In genomic region chr17:41800601-41801373, GRCh38 we compare ENCODE assay signal across 8 cellular contexts. TPM values are rescaled to one million over a fixed set of nuclear protein-coding genes. Genes with fewer than 3 reads are reported as not detected.
A peak's percentile ranks its signal among the peaks of the same experiment; 100 is the strongest.
DNase-seq lines count a peak whose midpoint lies in the region; ATAC-seq lines count a peak whose summit lies in the region.

No MANE protein-coding gene starts in this region.

- peak overlapping the region in 2 of 11 experiments; percentile 2 to 6; a peak in 4 of 22 replicates for H3K9ac ChIP-seq in BLaER1 treated with 17β-estradiol and CSF1 and Interleukin-3, amounts not matched to agents 10 nM and 100 nM
- peak overlapping the region; percentile 49 for H3K9ac ChIP-seq in mesendoderm (ENCODE audit: low read length)

- no peak overlapping the region for H3K4ac ChIP-seq in mesendoderm (ENCODE audit: low read depth, low read length)

- no peaks in the 10 kb centered on the region for H3K36me3 ChIP-seq in BLaER1 treated with 17β-estradiol and CSF1 and Interleukin-3, amounts not matched to agents 10 nM and 100 nM
- no peaks in the 10 kb centered on the region for H3K36me3 ChIP-seq in mesendoderm (ENCODE audit: control insufficient read depth, insufficient read depth, low read length)

- POLR2A ChIA-PET in activated CD4-positive, alpha-beta T cell treated with anti-CD3 and anti-CD28 coated beads, Interleukin-2, amount 10 ng/mL, durations not matched to agents 7 days and 5 days (lab: Charles Lee) = interaction anchor here (0.6 kb wide), 1 partner anchor 233 kb away, joined by 3 read pairs; no protein-coding TSS in a partner anchor

- H3K27ac Mint-ChIP-seq in activated CD4-positive, alpha-beta T cell treated with anti-CD3 and anti-CD28 coated beads, Interleukin-2, amount 10 ng/mL, durations not matched to agents 7 days and 5 days = no peak overlapping the region

- H3K18ac ChIP-seq in mesendoderm (ENCODE audit: low read length) = no peak overlapping the region

- no peaks in the 10 kb centered on the region for H3K27me3 Mint-ChIP-seq in activated CD4-positive, alpha-beta T cell treated with anti-CD3 and anti-CD28 coated beads, Interleukin-2, amount 10 ng/mL, durations not matched to agents 7 days and 5 days

- no peaks in the 10 kb centered on the region for H3K36me3 Mint-ChIP-seq in activated CD4-positive, alpha-beta T cell treated with anti-CD3 and anti-CD28 coated beads, Interleukin-2, amount 10 ng/mL, durations not matched to agents 7 days and 5 days (ENCODE audit: low read depth)

- no peaks in the 10 kb centered on the region for H3K9me3 ChIP-seq in BLaER1 treated with 17β-estradiol and CSF1 and Interleukin-3, amounts not matched to agents 10 nM and 100 nM (replicated peaks in 1 of 11)

- peaks cover 11% of the 10 kb centered on the region for H3K4me1 Mint-ChIP-seq in activated CD4-positive, alpha-beta T cell treated with anti-CD3 and anti-CD28 coated beads, Interleukin-2, amount 10 ng/mL, durations not matched to agents 7 days and 5 days

- H3K4me2 ChIP-seq in BLaER1 treated with 17β-estradiol and CSF1 and Interleukin-3, amounts not matched to agents 10 nM and 100 nM = peak overlapping the region in 10 of 11 experiments; percentile 20 to 69 (median 54); a peak in 19 of 22 replicates
- peak overlapping the region; percentile 15 for H3K4me2 ChIP-seq in mesendoderm (ENCODE audit: low read length)

- CTCF ChIA-PET in activated CD4-positive, alpha-beta T cell treated with anti-CD3 and anti-CD28 coated beads, Interleukin-2, amount 10 ng/mL, durations not matched to agents 7 days and 5 days (lab: Charles Lee) = interaction anchor here (0.6 to 1.7 kb wide), 11 partner anchors 10 to 233 kb away, joined by 3 to 8 read pairs (median 3); partner anchors contain the start of genes JUP and P3H4

- H3K23ac ChIP-seq in mesendoderm (ENCODE audit: low read length) = no peak overlapping the region

- peak overlapping the region; percentile 23 for H2BK5ac ChIP-seq in mesendoderm (ENCODE audit: low read length)

- WGBS in mesendoderm (ENCODE audit: extremely low coverage, insufficient coverage, low lambda C conversion rate) = no CpG with 5 or more reads among the region's 18 CpGs

- no peak overlapping the region for H2AK5ac ChIP-seq in mesendoderm (ENCODE audit: low read length)

- DNase-seq in NCI-H146 treated with DMSO at 0.1 percent for 48 hours (lab: John Stamatoyannopoulos, UW; ENCODE audit: unreplicated experiment) (peak; percentile 65), dermis blood vessel endothelial cell (peak; percentile 28), mesendoderm (peak; percentile 98), midbrain (lab: John Stamatoyannopoulos, UW) (no peak)
- no peak for DNase-seq in activated CD4-positive, alpha-beta T cell treated with anti-CD3 and anti-CD28 coated beads, Interleukin-2, amount 10 ng/mL, durations not matched to agents 7 days and 5 days
- no peak for DNase-seq in activated CD8-positive, alpha-beta memory T cell treated with anti-CD3 and anti-CD28 coated beads for 24 hours

- no peaks in the 10 kb centered on the region for H3K9me3 Mint-ChIP-seq in activated CD4-positive, alpha-beta T cell treated with anti-CD3 and anti-CD28 coated beads, Interleukin-2, amount 10 ng/mL, durations not matched to agents 7 days and 5 days

- no peak overlapping the region for H2BK120ac ChIP-seq in mesendoderm (ENCODE audit: low read depth, low read length)

- H3K79me1 ChIP-seq in mesendoderm (ENCODE audit: low read length) = no peaks in the 10 kb centered on the region

- H4K8ac ChIP-seq in mesendoderm (ENCODE audit: low read depth, low read length) = no peak overlapping the region

- peak overlapping the region; percentile 67 for H3K56ac ChIP-seq in mesendoderm (ENCODE audit: low read length)

- no peak overlapping the region for H3K4me3 ChIP-seq in BLaER1 treated with 17β-estradiol and CSF1 and Interleukin-3, amounts not matched to agents 10 nM and 100 nM
- no peak overlapping the region for H3K4me3 ChIP-seq in mesendoderm (ENCODE audit: low read length)

- H3K27me3 ChIP-seq in BLaER1 treated with 17β-estradiol and CSF1 and Interleukin-3, amounts not matched to agents 10 nM and 100 nM = no peaks in the 10 kb centered on the region
- H3K27me3 ChIP-seq in mesendoderm (ENCODE audit: insufficient read depth, low read length, poor library complexity) = no peaks in the 10 kb centered on the region

- no peak for ATAC-seq in GM18519 (IDR thresholded peaks at IDR 0.05; ENCODE audit: low FRiP score, unreplicated experiment)

- H3K79me2 ChIP-seq in mesendoderm (ENCODE audit: control insufficient read depth, insufficient read depth, low read length) = no peaks in the 10 kb centered on the region

- H3K4me1 ChIP-seq in BLaER1 treated with 17β-estradiol and CSF1 and Interleukin-3, amounts not matched to agents 10 nM and 100 nM = peaks cover 27 to 35% (median 32%) of the 10 kb centered on the region in 10 experiments
- peaks cover 6% of the 10 kb centered on the region for H3K4me1 ChIP-seq in mesendoderm (ENCODE audit: control insufficient read depth, low read depth, low read length)

- no peak overlapping the region for H2BK15ac ChIP-seq in mesendoderm (replicated peaks; ENCODE audit: low read depth)

- H4K20me1 ChIP-seq in BLaER1 treated with 17β-estradiol and CSF1 and Interleukin-3, amounts not matched to agents 10 nM and 100 nM = no peaks in the 10 kb centered on the region; a peak in 1 of 22 replicates

- H3K27ac ChIP-seq in BLaER1 treated with 17β-estradiol and CSF1 and Interleukin-3, amounts not matched to agents 10 nM and 100 nM = peak overlapping the region in 2 of 11 experiments; percentile 8 to 21; a peak in 1 of 22 replicates
- H3K27ac ChIP-seq in mesendoderm (ENCODE audit: low read depth, low read length) = peak overlapping the region; percentile 42

- no peak overlapping the region for H3K4me3 Mint-ChIP-seq in activated CD4-positive, alpha-beta T cell treated with anti-CD3 and anti-CD28 coated beads, Interleukin-2, amount 10 ng/mL, durations not matched to agents 7 days and 5 days

- no peak overlapping the region for H4K5ac ChIP-seq in mesendoderm (ENCODE audit: low read length)

RNA-seq across cellular contexts. Expression of gene P3H4, which starts 11.0 kb away (rescaled TPM):
- total RNA-seq in dermis blood vessel endothelial cell = 65.4 and 79.3 TPM in 2 replicates
- polyA plus RNA-seq in mesendoderm (2013, experiment 1 of 2) = 16.0 TPM
- polyA plus RNA-seq in mesendoderm (2013, experiment 2 of 2) = 15.3 TPM
- total RNA-seq in activated CD4-positive, alpha-beta T cell treated with anti-CD3 and anti-CD28 coated beads, Interleukin-2, amount 10 ng/mL, durations not matched to agents 7 days and 5 days = 1 to 10 TPM; 1.2 to 2.4 TPM

RNA-seq across cellular contexts. Expression of gene FKBP10, which starts 12.0 kb away (rescaled TPM):
- 186 and 244 TPM in 2 replicates for total RNA-seq in dermis blood vessel endothelial cell
- 113 TPM for polyA plus RNA-seq in mesendoderm (2013, experiment 1 of 2)
- 114 TPM for polyA plus RNA-seq in mesendoderm (2013, experiment 2 of 2)
- total RNA-seq in activated CD4-positive, alpha-beta T cell treated with anti-CD3 and anti-CD28 coated beads, Interleukin-2, amount 10 ng/mL, durations not matched to agents 7 days and 5 days = under 1 TPM in 1 of 2 experiments, not detected in 1; 0.44 TPM

RNA-seq across cellular contexts. Expression of gene JUP, which starts 14.3 kb away (rescaled TPM):
- 416 and 862 TPM in 2 replicates for total RNA-seq in dermis blood vessel endothelial cell
- 101 TPM for polyA plus RNA-seq in mesendoderm (2013, experiment 1 of 2)
- 98.0 TPM for polyA plus RNA-seq in mesendoderm (2013, experiment 2 of 2)
- under 1 TPM; 0.77 to 0.99 TPM for total RNA-seq in activated CD4-positive, alpha-beta T cell treated with anti-CD3 and anti-CD28 coated beads, Interleukin-2, amount 10 ng/mL, durations not matched to agents 7 days and 5 days

RNA-seq across cellular contexts. Expression of gene NT5C3B, which starts 35.2 kb away (rescaled TPM):
- 53.0 and 102 TPM in 2 replicates for total RNA-seq in dermis blood vessel endothelial cell
- polyA plus RNA-seq in mesendoderm (2013, experiment 1 of 2) = 57.5 TPM
- polyA plus RNA-seq in mesendoderm (2013, experiment 2 of 2) = 59.6 TPM
- total RNA-seq in activated CD4-positive, alpha-beta T cell treated with anti-CD3 and anti-CD28 coated beads, Interleukin-2, amount 10 ng/mL, durations not matched to agents 7 days and 5 days = 10 to 100 TPM; 13.7 to 17.7 TPM

RNA-seq across cellular contexts. Expression of gene KLHL10, which starts 36.8 kb away (rescaled TPM):
- 0.05 TPM in 1 of 2 replicates, not detected in the other for total RNA-seq in dermis blood vessel endothelial cell
- 0.18 TPM for polyA plus RNA-seq in mesendoderm (2013, experiment 1 of 2)
- polyA plus RNA-seq in mesendoderm (2013, experiment 2 of 2) = 0.13 TPM
- total RNA-seq in activated CD4-positive, alpha-beta T cell treated with anti-CD3 and anti-CD28 coated beads, Interleukin-2, amount 10 ng/mL, durations not matched to agents 7 days and 5 days = not detected

Comparison
In these comparisons a context has a peak if more than half of its experiments do, and no peak if none do; other contexts are left out.
1. DNase-seq: peak in NCI-H146 treated with DMSO at 0.1 percent for 48 hours (single experiment), dermis blood vessel endothelial cell (single experiment) and mesendoderm (single experiment); none in activated CD4-positive, alpha-beta T cell treated with anti-CD3 and anti-CD28 coated beads, Interleukin-2, amount 10 ng/mL, durations not matched to agents 7 days and 5 days (single experiment), midbrain (single experiment) and activated CD8-positive, alpha-beta memory T cell treated with anti-CD3 and anti-CD28 coated beads for 24 hours (single experiment).
2. RNA of gene P3H4, which starts 11.0 kb away (total RNA-seq): 65.4 to 79.3 TPM in dermis blood vessel endothelial cell; 1.2 to 2.4 TPM in activated CD4-positive, alpha-beta T cell treated with anti-CD3 and anti-CD28 coated beads, Interleukin-2, amount 10 ng/mL, durations not matched to agents 7 days and 5 days; every median in the first group is over 10 times any median in the second.
3. RNA of gene FKBP10, which starts 12.0 kb away (total RNA-seq): 186 to 244 TPM in dermis blood vessel endothelial cell; 0.44 TPM in activated CD4-positive, alpha-beta T cell treated with anti-CD3 and anti-CD28 coated beads, Interleukin-2, amount 10 ng/mL, durations not matched to agents 7 days and 5 days; every median in the first group is over 100 times any median in the second.
4. RNA of gene JUP, which starts 14.3 kb away (total RNA-seq): 416 to 862 TPM in dermis blood vessel endothelial cell; 0.77 to 0.99 TPM in activated CD4-positive, alpha-beta T cell treated with anti-CD3 and anti-CD28 coated beads, Interleukin-2, amount 10 ng/mL, durations not matched to agents 7 days and 5 days; every median in the first group is over 100 times any median in the second.